1 cellular context compared by ENCODE assay signal in the genomic region with DNA sequence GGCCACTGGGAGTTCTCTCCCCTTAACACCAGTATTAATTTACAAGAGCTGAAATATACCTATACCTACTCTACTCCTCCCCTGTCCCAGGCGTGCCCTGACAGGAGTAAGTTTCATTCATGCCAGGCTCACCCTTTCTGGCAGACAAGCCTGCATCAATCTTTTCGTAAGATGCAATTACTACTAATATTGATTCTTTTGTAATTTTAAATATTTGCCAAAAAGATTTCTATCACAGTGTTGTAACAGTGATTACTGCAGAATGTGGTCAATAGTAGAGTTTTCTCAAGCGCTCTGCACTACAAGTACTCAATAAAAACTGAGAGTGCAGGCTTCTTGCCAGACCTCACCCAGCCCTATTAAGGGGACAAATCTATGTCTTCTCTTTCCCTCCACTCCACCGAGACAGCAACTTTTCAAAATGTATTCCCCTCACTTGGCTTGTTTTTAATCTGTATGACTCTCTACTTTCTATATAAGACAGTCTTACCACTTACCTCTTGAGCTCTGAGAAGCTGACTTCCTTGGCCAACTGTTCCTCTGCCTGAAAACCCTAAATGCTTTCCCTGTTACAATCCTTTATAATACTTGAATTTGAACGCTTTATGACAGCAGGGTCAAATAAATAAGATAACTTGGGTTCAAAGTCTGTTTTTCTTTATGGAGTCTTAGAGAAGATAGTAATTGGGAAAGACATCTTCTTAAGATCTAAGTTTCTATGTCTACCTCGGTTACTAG.
TF ChIP-seq lines count a peak whose summit lies in the region.

A gene with protein sequence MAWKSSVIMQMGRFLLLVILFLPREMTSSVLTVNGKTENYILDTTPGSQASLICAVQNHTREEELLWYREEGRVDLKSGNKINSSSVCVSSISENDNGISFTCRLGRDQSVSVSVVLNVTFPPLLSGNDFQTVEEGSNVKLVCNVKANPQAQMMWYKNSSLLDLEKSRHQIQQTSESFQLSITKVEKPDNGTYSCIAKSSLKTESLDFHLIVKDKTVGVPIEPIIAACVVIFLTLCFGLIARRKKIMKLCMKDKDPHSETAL (minus strand): TSS at position 555 of the 738 bp plus-strand sequence. CDS start 1,924 bp downstream, outside the sequence.

TF ChIP-seq in IMR-90, 13 proteins besides CTCF, POLR2A, EP300 and RAD21:
- TF ChIP-seq, protein P1, sequence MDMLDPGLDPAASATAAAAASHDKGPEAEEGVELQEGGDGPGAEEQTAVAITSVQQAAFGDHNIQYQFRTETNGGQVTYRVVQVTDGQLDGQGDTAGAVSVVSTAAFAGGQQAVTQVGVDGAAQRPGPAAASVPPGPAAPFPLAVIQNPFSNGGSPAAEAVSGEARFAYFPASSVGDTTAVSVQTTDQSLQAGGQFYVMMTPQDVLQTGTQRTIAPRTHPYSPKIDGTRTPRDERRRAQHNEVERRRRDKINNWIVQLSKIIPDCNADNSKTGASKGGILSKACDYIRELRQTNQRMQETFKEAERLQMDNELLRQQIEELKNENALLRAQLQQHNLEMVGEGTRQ (IDR thresholded peaks at IDR 0.05; ENCODE audit: low read depth, low read length) = no peak
- no peak for TF ChIP-seq MAZ (IDR thresholded peaks at IDR 0.05; ENCODE audit: borderline replicate concordance, low read depth, low read length)
- TF ChIP-seq SMC3 (IDR thresholded peaks at IDR 0.05; ENCODE audit: low read depth, low read length) = no peak
- TF ChIP-seq CEBPB (IDR thresholded peaks at IDR 0.05; ENCODE audit: low read depth, low read length) = no peak
- no peak for TF ChIP-seq MXI1 (IDR thresholded peaks at IDR 0.05; ENCODE audit: borderline replicate concordance, low read depth, low read length)
- TF ChIP-seq NFE2L2 (IDR thresholded peaks at IDR 0.05; ENCODE audit: low read depth, low read length) = no peak
- no peak for TF ChIP-seq FOS (IDR thresholded peaks at IDR 0.05; ENCODE audit: low read depth, low read length)
- no peak for TF ChIP-seq RFX5 (IDR thresholded peaks at IDR 0.05; ENCODE audit: low read depth, low read length)
- TF ChIP-seq CHD1 (IDR thresholded peaks at IDR 0.05; ENCODE audit: low read depth, low read length) = no peak
- TF ChIP-seq MAFK (IDR thresholded peaks at IDR 0.05; ENCODE audit: low read depth, low read length) = no peak
- no peak for TF ChIP-seq RCOR1 (IDR thresholded peaks at IDR 0.05; ENCODE audit: insufficient replicate concordance, low read length)
